In genomic region chr12:42332301-42332894, GRCh38 we compare ENCODE assay signal across 7 cellular contexts. TPM values are rescaled to one million over a fixed set of nuclear protein-coding genes. Genes with fewer than 3 reads are reported as not detected.
A peak's percentile ranks its signal among the peaks of the same experiment; 100 is the strongest.
DNase-seq lines count a peak whose midpoint lies in the region; ATAC-seq, FAIRE-seq and TF ChIP-seq lines count a peak whose summit lies in the region.

No MANE protein-coding gene starts in this region.

- no peak overlapping the region for H3K4me2 ChIP-seq in mammary epithelial cell (ENCODE audit: insufficient read depth, low read depth, low read length)

- H4K20me1 ChIP-seq in mammary epithelial cell (ENCODE audit: insufficient read depth, low read length), result peaks cover 5% of the 10 kb centered on the region

- dilution Hi-C loops in mammary epithelial cell (cut with HindIII; ENCODE audit: low sequenced_read_pairs), result no loop called here

- in situ Hi-C loops in mammary epithelial cell (cut with MboI; ENCODE audit: low sequenced_read_pairs in 2 of 2), result no loop called here

- BruUV-seq in mammary epithelial cell (replicated peaks; lab: Mats Ljungman, UMichigan), result no TSS peak

- H2AFZ ChIP-seq in mammary epithelial cell (ENCODE audit: low read depth, low read length), result no peak overlapping the region

- peaks cover 8% of the 10 kb centered on the region for H3K4me1 ChIP-seq in mammary epithelial cell (ENCODE audit: insufficient read depth, low read length)
- H3K4me1 ChIP-seq in uterus, result no peaks in the 10 kb centered on the region

- H3K4me3 ChIP-seq in mammary epithelial cell (replicated peaks in 1 of 3; ENCODE audit: insufficient read depth in 1 of 3, low read depth in 2 of 3, low read length in 3 of 3) (no peak overlapping the region), uterus (no peak overlapping the region)

- DNase-seq in DMS79 (lab: John Stamatoyannopoulos, UW) (peak; percentile 10), GM19239 (ENCODE audit: insufficient read length, low spot score) (peak; percentile 12), NCI-H82 treated with DMSO at 0.1 percent for 48 hours (lab: John Stamatoyannopoulos, UW; ENCODE audit: unreplicated experiment) (peak; percentile 12), mammary epithelial cell (peak; percentile 26), left colon (peak in 1 of 2 donors; percentile 25), uterus (peak in 1 of 2 donors; percentile 28)

- peak; percentile 69 for FAIRE-seq in GM19239 (lab: Jason Lieb, UNC)

- intact Hi-C loops in mammary epithelial cell (cut with micrococcal nuclease) (loop anchor here (1.0 to 10.0 kb wide), 3 partner anchors 203 to 308 kb away; no protein-coding TSS in a partner anchor), left colon (cut with DNase I, micrococcal nuclease) (loop anchor here in 1 of 2 donors (5.0 kb wide), 1 partner anchor 205 kb away; no protein-coding TSS in a partner anchor), uterus (cut with DNase I; ENCODE audit: low total_unique reads) (loop anchor here (5.0 kb wide), 1 partner anchor 205 kb away; no protein-coding TSS in a partner anchor)

- ATAC-seq in HG03460 (IDR thresholded peaks at IDR 0.05; ENCODE audit: unreplicated experiment) (peak; percentile 71), left colon (peak; percentile 70)

- no peak overlapping the region for H3K9ac ChIP-seq in mammary epithelial cell (ENCODE audit: insufficient read depth, low read length)

- no peak for TF ChIP-seq POLR2A in uterus (IDR thresholded peaks at IDR 0.05)

- H3K9me3 ChIP-seq in mammary epithelial cell (replicated peaks; ENCODE audit: insufficient read depth, low read length), result no peaks in the 10 kb centered on the region
- H3K9me3 ChIP-seq in uterus, result no peaks in the 10 kb centered on the region

- 26% methylated on average over 4 of the region's 4 CpGs for WGBS in mammary epithelial cell (ENCODE audit: low coverage, missing lambda C conversion rate)

- CTCF ChIA-PET in mammary epithelial cell (lab: Charles Lee; ENCODE audit: low non-redundant PET), result interaction anchor here (0.7 kb wide), 1 partner anchor 137 kb away, joined by 3 read pairs; no protein-coding TSS in a partner anchor

- peaks cover 15% of the 10 kb centered on the region for H3K36me3 ChIP-seq in mammary epithelial cell (ENCODE audit: insufficient read depth, low read length)
- H3K36me3 ChIP-seq in uterus, result no peaks in the 10 kb centered on the region

- H3K79me2 ChIP-seq in mammary epithelial cell (ENCODE audit: insufficient read depth, low read length), result peaks cover 94% of the 10 kb centered on the region

- H3K27ac ChIP-seq in mammary epithelial cell (ENCODE audit: insufficient read depth, low read depth, low read length) (no peak overlapping the region), uterus (no peak overlapping the region)

- TF ChIP-seq CTCF in mammary epithelial cell (conservative IDR thresholded peaks at IDR 0.05 in 1 of 2, IDR thresholded peaks at IDR 0.05 in 1 of 2; ENCODE audit: extremely low read depth in 1 of 2, insufficient read depth in 1 of 2, low read depth in 1 of 2, low read length in 2 of 2) (peak; percentile 46 to 57), uterus (IDR thresholded peaks at IDR 0.05) (peak; percentile 55 to 62 (median 62))

- no peaks in the 10 kb centered on the region for H3K27me3 ChIP-seq in mammary epithelial cell (ENCODE audit: insufficient read depth, low read length)
- no peaks in the 10 kb centered on the region for H3K27me3 ChIP-seq in uterus

RNA-seq across cellular contexts. Expression of gene PPHLN1, which starts 6.4 kb away (rescaled TPM):
- total RNA-seq in mammary epithelial cell, result 10 to 100 TPM; 64.2 to 74.3 TPM
- 53.3 TPM for polyA plus RNA-seq in mammary epithelial cell
- 55.7 TPM for polyA minus RNA-seq in mammary epithelial cell
- total RNA-seq in left colon, result 10 to 100 TPM; 38.2 to 38.5 TPM
- 100 to 1,000 TPM in 1 of 4 donors, 10 to 100 TPM in 3; 20.2 to 124 (median 53.3) TPM for total RNA-seq in uterus

RNA-seq across cellular contexts. Expression of gene ZCRB1, which starts 6.5 kb away (rescaled TPM):
- 10 to 100 TPM; 24.5 to 49.0 TPM for total RNA-seq in mammary epithelial cell
- polyA plus RNA-seq in mammary epithelial cell, result 23.3 TPM
- polyA minus RNA-seq in mammary epithelial cell, result 1.3 TPM
- 10 to 100 TPM; 31.3 to 31.6 TPM for total RNA-seq in left colon
- 10 to 100 TPM; 19.8 to 44.1 (median 29.4) TPM for total RNA-seq in uterus
